Comparison of ENCODE assay signal across 16 cellular contexts in the genomic region with DNA sequence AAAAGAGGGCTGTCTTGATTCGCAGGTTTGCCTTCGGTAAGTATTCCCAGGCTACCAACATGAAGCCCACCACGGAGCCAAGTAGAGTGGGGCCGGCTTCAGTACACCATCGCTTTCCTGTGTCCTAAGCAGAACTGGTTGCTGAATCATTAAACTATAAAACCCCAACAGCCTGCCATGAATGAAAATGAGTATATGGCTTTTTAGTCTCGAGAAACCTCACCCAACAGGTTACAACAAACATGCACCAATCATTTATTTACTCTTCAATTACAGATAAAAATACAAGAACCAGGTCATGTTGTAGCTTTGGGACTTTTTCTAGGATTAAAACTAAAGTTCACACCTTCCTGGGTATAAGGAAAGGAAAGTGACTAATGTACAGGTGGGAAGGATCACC. TPM values are rescaled to one million over a fixed set of nuclear protein-coding genes. Genes with fewer than 3 reads are reported as not detected.
DNase-seq lines count a peak whose midpoint lies in the region; ATAC-seq and TF ChIP-seq lines count a peak whose summit lies in the region.
"Had no signal": no experiment of that assay in that cellular context is flagged by ENCODE, and none has a peak within 500 bp of the region (broad histone marks: within the 10 kb centered on the region; RNA-seq: fewer than 3 reads in every experiment).

No MANE protein-coding gene starts in this region.

- H3K4me3 ChIP-seq in Panc1 (ENCODE audit: low read depth in 2 of 2, low read length in 2 of 2) (no peak overlapping the region), hepatocyte (no peak overlapping the region), muscle layer of duodenum (ENCODE audit: low read depth in 1 of 2, low read length in 2 of 2) (no peak overlapping the region), A673 (ENCODE audit: low read depth, low read length, poor library complexity, severe bottlenecking) (no peak overlapping the region)
- H3K4me3 ChIP-seq: K562, PC-9 had no signal

- CTCF ChIA-PET in Panc1 (lab: Charles Lee): no interaction called here
- CTCF ChIA-PET in A673 (lab: Charles Lee): no interaction called here

- H3K9me3 ChIP-seq in Panc1 (ENCODE audit: control insufficient read depth, insufficient read depth, low read depth, low read length): no peaks in the 10 kb centered on the region
- H3K9me3 ChIP-seq in hepatocyte (ENCODE audit: low read depth): no peaks in the 10 kb centered on the region
- no peaks in the 10 kb centered on the region for H3K9me3 ChIP-seq in muscle layer of duodenum (ENCODE audit: control insufficient read depth in 1 of 2, low read length in 2 of 2)
- no peaks in the 10 kb centered on the region for H3K9me3 ChIP-seq in A673 (ENCODE audit: low read depth, low read length, poor library complexity, severe bottlenecking)

- H3K27me3 ChIP-seq in Panc1 (ENCODE audit: control insufficient read depth, insufficient read depth, low read length) (no peaks in the 10 kb centered on the region), hepatocyte (peaks cover 2% of the 10 kb centered on the region), muscle layer of duodenum (ENCODE audit: low read depth, low read length) (no peaks in the 10 kb centered on the region), A673 (replicated peaks; ENCODE audit: insufficient read depth, low read depth, low read length, poor library complexity) (peaks cover 8% of the 10 kb centered on the region)

- DNase-seq in Panc1 (ENCODE audit: low read depth, low spot score) (no peak), hepatocyte (ENCODE audit: low spot score) (no peak), Ammon's horn (ENCODE audit: low spot score) (no peak), A673 (ENCODE audit: low spot score) (no peak)
- DNase-seq: CD8-positive, alpha-beta T cell; DND-41; NCI-H1436; NCI-H2171 treated with DMSO at 0.1 percent for 48 hours; NCI-H82; PC-9 had no signal

- H3K4me1 ChIP-seq in Panc1 (ENCODE audit: control insufficient read depth, insufficient read depth, low read length): peaks cover 47% of the 10 kb centered on the region
- H3K4me1 ChIP-seq in hepatocyte (ENCODE audit: insufficient read depth): peaks cover 41% of the 10 kb centered on the region
- H3K4me1 ChIP-seq in muscle layer of duodenum (ENCODE audit: control insufficient read depth in 1 of 2, insufficient read depth in 2 of 2, low read length in 2 of 2): no peaks in the 10 kb centered on the region
- H3K4me1 ChIP-seq in A673 (ENCODE audit: insufficient read depth, low read length, poor library complexity, severe bottlenecking): no peaks in the 10 kb centered on the region

- H3K4me2 ChIP-seq in hepatocyte: peak overlapping the region; percentile 59
- H3K4me2 ChIP-seq: PC-9 had no signal

- H3K36me3 ChIP-seq in Panc1 (ENCODE audit: control insufficient read depth, insufficient read depth, low read length): no peaks in the 10 kb centered on the region
- H3K36me3 ChIP-seq in hepatocyte (replicated peaks; ENCODE audit: insufficient read depth, low read depth): no peaks in the 10 kb centered on the region
- H3K36me3 ChIP-seq in muscle layer of duodenum (ENCODE audit: control insufficient read depth in 1 of 2, insufficient read depth in 2 of 2, low read length in 2 of 2): no peaks in the 10 kb centered on the region
- H3K36me3 ChIP-seq in A673 (ENCODE audit: insufficient read depth, low read length, poor library complexity, severe bottlenecking): no peaks in the 10 kb centered on the region

- no peaks in the 10 kb centered on the region for H3K9me2 ChIP-seq in hepatocyte (replicated peaks; ENCODE audit: insufficient read depth)

- peaks cover 16% of the 10 kb centered on the region for H4K20me1 ChIP-seq in hepatocyte (ENCODE audit: insufficient read depth, poor library complexity, severe bottlenecking)

- H3K27ac ChIP-seq in Panc1 (ENCODE audit: low read length) (peak overlapping the region; percentile 54), hepatocyte (peak overlapping the region; percentile 95), muscle layer of duodenum (ENCODE audit: low read length) (peak overlapping the region; percentile 66), A673 (ENCODE audit: low read depth, low read length, poor library complexity, severe bottlenecking) (no peak overlapping the region)
- H3K27ac ChIP-seq: PC-9 had no signal

- TF ChIP-seq CTCF in Panc1 (IDR thresholded peaks at IDR 0.05) (no peak), hepatocyte (IDR thresholded peaks at IDR 0.05; ENCODE audit: poor library complexity) (no peak), A673 (conservative IDR thresholded peaks at IDR 0.05; ENCODE audit: low read depth, low read length) (no peak)

- H2AFZ ChIP-seq in hepatocyte: no peak overlapping the region
- H2AFZ ChIP-seq: PC-9 had no signal

- H3K79me2 ChIP-seq in hepatocyte: peaks cover 76% of the 10 kb centered on the region

- intact Hi-C loops in Panc1 (cut with micrococcal nuclease; ENCODE audit: unreplicated experiment): no loop called here
- intact Hi-C loops in A673 (cut with micrococcal nuclease; ENCODE audit: unreplicated experiment): no loop called here

- BruUV-seq in Panc1 (replicated peaks; lab: Mats Ljungman, UMichigan): TSS peak; percentile 0
- no TSS peak for BruUV-seq in A673 (replicated peaks; lab: Mats Ljungman, UMichigan)

- WGBS in hepatocyte (ENCODE audit: low lambda C conversion rate, missing lambda C conversion rate): 74% methylated on average over 6 of the region's 6 CpGs

- no peak for ATAC-seq in Panc1
- no peak for ATAC-seq in GM18520 (IDR thresholded peaks at IDR 0.05; ENCODE audit: unreplicated experiment)
- no peak for ATAC-seq in GM18498 (IDR thresholded peaks at IDR 0.05; ENCODE audit: unreplicated experiment)
- ATAC-seq: CD8-positive, alpha-beta T cell; K562 had no signal

- in situ Hi-C loops in Panc1 (cut with HindIII; ENCODE audit: low pct_unique_long_range_greater_than_20kb, low sequenced_read_pairs): no loop called here

- POLR2A ChIA-PET in Panc1 (lab: Charles Lee): no interaction called here
- POLR2A ChIA-PET in A673 (lab: Charles Lee; ENCODE audit: low non-redundant PET): no interaction called here

RNA-seq across cellular contexts. Expression of a gene that starts 7.6 kb away (rescaled TPM):
- total RNA-seq in Panc1 (2021; ENCODE audit: unreplicated experiment): 111 TPM
- polyA plus RNA-seq in Panc1 (2012; ENCODE audit: insufficient read length): 92.3 TPM
- total RNA-seq in hepatocyte: 113 and 121 TPM in 2 replicates
- polyA plus RNA-seq in hepatocyte: 50.8 and 65.9 TPM in 2 replicates
- not detected in 2 replicates for total RNA-seq in A673 (2021)
- total RNA-seq: CD8-positive, alpha-beta T cell; NCI-H460 had no signal
- polyA plus RNA-seq: BJ, K562 had no signal

Comparison
In these comparisons a context has a peak if more than half of its experiments do, and no peak if none do; other contexts are left out.
1. RNA of a gene that starts 7.6 kb away (total RNA-seq): 113 to 121 TPM in hepatocyte and 111 TPM in Panc1 (single experiment); not detected in A673; every median in the first group is over 100 times any median in the second.